In genomic region chr4:124710911-124711310, GRCh38 we compare ENCODE assay signal across 8 cellular contexts. TPM values are rescaled to one million over a fixed set of nuclear protein-coding genes. Genes with fewer than 3 reads are reported as not detected.
A peak's percentile ranks its signal among the peaks of the same experiment; 100 is the strongest.
DNase-seq lines count a peak whose midpoint lies in the region; ATAC-seq, FAIRE-seq and TF ChIP-seq lines count a peak whose summit lies in the region.

No MANE protein-coding gene starts in this region.

- intact Hi-C loops in endothelial cell of umbilical vein (cut with micrococcal nuclease): loop anchor here (1.0 to 5.0 kb wide), 2 partner anchors 79 to 377 kb away; no protein-coding TSS in a partner anchor

- H3K4me3 ChIP-seq in endothelial cell of umbilical vein (replicated peaks in 1 of 3; ENCODE audit: insufficient read depth in 1 of 3, low read depth in 1 of 3, low read length in 3 of 3) (peak overlapping the region; percentile 62 to 97 (median 78)), neuron (ENCODE audit: low read length) (peak overlapping the region; percentile 99)

- POLR2A ChIA-PET in endothelial cell of umbilical vein (lab: Charles Lee): interaction anchor here (0.7 to 2.3 kb wide), 3 partner anchors 230 to 377 kb away, joined by 3 to 8 read pairs (median 3); no protein-coding TSS in a partner anchor

- H2AFZ ChIP-seq in endothelial cell of umbilical vein (ENCODE audit: low read depth, low read length): no peak overlapping the region
- H2AFZ ChIP-seq in neuron (ENCODE audit: low read depth, low read length): no peak overlapping the region

- H3K27me3 ChIP-seq in endothelial cell of umbilical vein (ENCODE audit: control insufficient read depth in 2 of 2, insufficient read depth in 2 of 2, low read length in 2 of 2) (no peaks in the 10 kb centered on the region), neuron (ENCODE audit: insufficient read depth, low read length) (no peaks in the 10 kb centered on the region)

- peaks cover 6% of the 10 kb centered on the region for H3K4me1 Mint-ChIP-seq in activated naive CD8-positive, alpha-beta T cell treated with anti-CD3 and anti-CD28 coated beads, Interleukin-2, amount 50 U/mL, for 24 hours
- peaks cover 9% of the 10 kb centered on the region for H3K4me1 Mint-ChIP-seq in activated naive CD4-positive, alpha-beta T cell treated with anti-CD3 and anti-CD28 coated beads, Interleukin-2, amount 10 ng/mL, durations not matched to agents 7 days and 5 days

- H3K36me3 ChIP-seq in endothelial cell of umbilical vein (ENCODE audit: control insufficient read depth in 2 of 2, extremely low read depth in 1 of 2, insufficient read depth in 2 of 2, low read length in 2 of 2) (peaks cover 0 to 12% of the 10 kb centered on the region in 2 experiments), neuron (ENCODE audit: insufficient read depth, low read length) (peaks cover 13% of the 10 kb centered on the region)

- peak overlapping the region; percentile 94 for H3K27ac ChIP-seq in endothelial cell of umbilical vein (ENCODE audit: insufficient read depth, low read depth, low read length)

- TF ChIP-seq POLR2A in endothelial cell of umbilical vein (IDR thresholded peaks at IDR 0.05; ENCODE audit: low read depth, low read length): no peak

- no peak overlapping the region for H3K4me3 Mint-ChIP-seq in activated naive CD8-positive, alpha-beta T cell treated with anti-CD3 and anti-CD28 coated beads, Interleukin-2, amount 50 U/mL, for 24 hours
- H3K4me3 Mint-ChIP-seq in activated naive CD4-positive, alpha-beta T cell treated with anti-CD3 and anti-CD28 coated beads, Interleukin-2, amount 10 ng/mL, durations not matched to agents 7 days and 5 days: no peak overlapping the region

- peaks cover 65% of the 10 kb centered on the region for H3K79me2 ChIP-seq in endothelial cell of umbilical vein (ENCODE audit: control insufficient read depth, insufficient read depth, low read length)

- peak overlapping the region; percentile 100 for H3K4me2 ChIP-seq in endothelial cell of umbilical vein (ENCODE audit: insufficient read depth, low read length)

- H3K27ac Mint-ChIP-seq in activated naive CD8-positive, alpha-beta T cell treated with anti-CD3 and anti-CD28 coated beads, Interleukin-2, amount 50 U/mL, for 24 hours: no peak overlapping the region
- no peak overlapping the region for H3K27ac Mint-ChIP-seq in activated naive CD4-positive, alpha-beta T cell treated with anti-CD3 and anti-CD28 coated beads, Interleukin-2, amount 10 ng/mL, durations not matched to agents 7 days and 5 days

- H3K9me3 ChIP-seq in endothelial cell of umbilical vein (replicated peaks; ENCODE audit: control insufficient read depth, insufficient read depth, low read length): no peaks in the 10 kb centered on the region
- H3K9me3 ChIP-seq in neuron (ENCODE audit: low read length): no peaks in the 10 kb centered on the region

- CTCF ChIA-PET in endothelial cell of umbilical vein (lab: Charles Lee): interaction anchor here (6.0 kb wide), 1 partner anchor 377 kb away, joined by 47 read pairs; no protein-coding TSS in a partner anchor
- CTCF ChIA-PET in activated naive CD4-positive, alpha-beta T cell treated with anti-CD3 and anti-CD28 coated beads, Interleukin-2, amount 10 ng/mL, durations not matched to agents 7 days and 5 days (lab: Charles Lee): no interaction called here

- no peaks in the 10 kb centered on the region for H3K9me1 ChIP-seq in endothelial cell of umbilical vein (replicated peaks; ENCODE audit: control insufficient read depth, extremely low read depth, insufficient read depth, low read length)

- H3K4me1 ChIP-seq in endothelial cell of umbilical vein (ENCODE audit: control insufficient read depth, extremely low read depth, insufficient read depth, low read length) (peaks cover 41% of the 10 kb centered on the region), neuron (ENCODE audit: insufficient read depth, low read length) (peaks cover 38% of the 10 kb centered on the region)

- H3K27me3 Mint-ChIP-seq in activated naive CD8-positive, alpha-beta T cell treated with anti-CD3 and anti-CD28 coated beads, Interleukin-2, amount 50 U/mL, for 24 hours: peaks cover 3% of the 10 kb centered on the region
- peaks cover 12% of the 10 kb centered on the region for H3K27me3 Mint-ChIP-seq in activated naive CD4-positive, alpha-beta T cell treated with anti-CD3 and anti-CD28 coated beads, Interleukin-2, amount 10 ng/mL, durations not matched to agents 7 days and 5 days

- H3K36me3 Mint-ChIP-seq in activated naive CD8-positive, alpha-beta T cell treated with anti-CD3 and anti-CD28 coated beads, Interleukin-2, amount 50 U/mL, for 24 hours (ENCODE audit: low read depth): no peaks in the 10 kb centered on the region
- no peaks in the 10 kb centered on the region for H3K36me3 Mint-ChIP-seq in activated naive CD4-positive, alpha-beta T cell treated with anti-CD3 and anti-CD28 coated beads, Interleukin-2, amount 10 ng/mL, durations not matched to agents 7 days and 5 days

- dilution Hi-C loops in endothelial cell of umbilical vein (cut with MboI; ENCODE audit: extremely low pct_ligation_motif_present, low sequenced_read_pairs): no loop called here

- no peak for TF ChIP-seq CTCF in endothelial cell of umbilical vein (IDR thresholded peaks at IDR 0.05; ENCODE audit: extremely low read depth in 1 of 2, insufficient read depth in 1 of 2, low read depth in 1 of 2, low read length in 2 of 2)

- DNase-seq in CD1c-positive myeloid dendritic cell (ENCODE audit: extremely low spot score): peak; percentile 10
- DNase-seq in NCI-H1105 treated with DMSO at 0.1 percent for 48 hours (lab: John Stamatoyannopoulos, UW): peak; percentile 34
- peak; percentile 50 for DNase-seq in endothelial cell of umbilical vein (ENCODE audit: low read depth, low spot score)
- no peak for DNase-seq in activated naive CD8-positive, alpha-beta T cell treated with anti-CD3 and anti-CD28 coated beads, Interleukin-2, amount 50 U/mL, for 24 hours
- no peak for DNase-seq in GDM1 (lab: John Stamatoyannopoulos, UW)
- DNase-seq in occipital lobe (lab: John Stamatoyannopoulos, UW): no peak
- DNase-seq in activated naive CD4-positive, alpha-beta T cell treated with anti-CD3 and anti-CD28 coated beads, Interleukin-2, amount 10 ng/mL, durations not matched to agents 7 days and 5 days: no peak

- peak overlapping the region; percentile 99 for H3K9ac ChIP-seq in endothelial cell of umbilical vein (replicated peaks; ENCODE audit: extremely low read depth, insufficient read depth, low read length)

- BruUV-seq in endothelial cell of umbilical vein (replicated peaks; lab: Mats Ljungman, UMichigan): no TSS peak

- H4K20me1 ChIP-seq in endothelial cell of umbilical vein (replicated peaks; ENCODE audit: control insufficient read depth, extremely low read depth, insufficient read depth, low read length): peaks cover 19% of the 10 kb centered on the region

- no peak for ATAC-seq in activated naive CD8-positive, alpha-beta T cell treated with anti-CD3 and anti-CD28 coated beads, Interleukin-2, amount 50 U/mL, for 24 hours

- no peaks in the 10 kb centered on the region for H3K9me3 Mint-ChIP-seq in activated naive CD8-positive, alpha-beta T cell treated with anti-CD3 and anti-CD28 coated beads, Interleukin-2, amount 50 U/mL, for 24 hours
- no peaks in the 10 kb centered on the region for H3K9me3 Mint-ChIP-seq in activated naive CD4-positive, alpha-beta T cell treated with anti-CD3 and anti-CD28 coated beads, Interleukin-2, amount 10 ng/mL, durations not matched to agents 7 days and 5 days

- FAIRE-seq in endothelial cell of umbilical vein (lab: Jason Lieb, UNC): no peak

TF ChIP-seq in endothelial cell of umbilical vein, 7 proteins besides CTCF, POLR2A, EP300 and RAD21:
- no peak for TF ChIP-seq JUN (IDR thresholded peaks at IDR 0.05; ENCODE audit: borderline replicate concordance, insufficient read depth, insufficient read length, low read depth)
- TF ChIP-seq FOS (IDR thresholded peaks at IDR 0.05; ENCODE audit: borderline replicate concordance, insufficient read depth, low read length): no peak
- TF ChIP-seq GATA2 (IDR thresholded peaks at IDR 0.05; ENCODE audit: insufficient read depth, insufficient read length, low read depth, low read length): no peak

RNA-seq across cellular contexts. Expression of gene ANKRD50, which starts 1.6 kb away (rescaled TPM):
- total RNA-seq in endothelial cell of umbilical vein (63.6 and 68.9 TPM in 2 replicates), occipital lobe (114 TPM)
- polyA plus RNA-seq in endothelial cell of umbilical vein: 19.7 and 24.5 TPM in 2 replicates
- polyA plus RNA-seq in endothelial cell of umbilical vein (2011; cell fraction: cytosol; rRNA removed): 24.0 and 25.2 TPM in 2 replicates
- 57.9 and 77.2 TPM in 2 replicates for polyA plus RNA-seq in endothelial cell of umbilical vein (2011; cell fraction: nucleus; rRNA removed)
- 55.8 and 71.6 TPM in 2 replicates for polyA plus RNA-seq in endothelial cell of umbilical vein (2012)
- 177 and 203 TPM in 2 replicates for polyA minus RNA-seq in endothelial cell of umbilical vein
- 10.4 TPM for polyA minus RNA-seq in endothelial cell of umbilical vein (2011; cell fraction: cytosol; rRNA and poly(A)+ RNA removed)
- 183 and 257 TPM in 2 replicates for polyA minus RNA-seq in endothelial cell of umbilical vein (2011; cell fraction: nucleus; rRNA and poly(A)+ RNA removed)

Comparison
In these comparisons a context has a peak if more than half of its experiments do, and no peak if none do; other contexts are left out.
1. DNase-seq: peak in CD1c-positive myeloid dendritic cell (single experiment), NCI-H1105 treated with DMSO at 0.1 percent for 48 hours (single experiment) and endothelial cell of umbilical vein (single experiment); none in activated naive CD8-positive, alpha-beta T cell treated with anti-CD3 and anti-CD28 coated beads, Interleukin-2, amount 50 U/mL, for 24 hours (single experiment), GDM1 (single experiment), occipital lobe (single experiment) and activated naive CD4-positive, alpha-beta T cell treated with anti-CD3 and anti-CD28 coated beads, Interleukin-2, amount 10 ng/mL, durations not matched to agents 7 days and 5 days (single experiment).